Comparison of ENCODE assay signal across 12 cellular contexts in the genomic region with DNA sequence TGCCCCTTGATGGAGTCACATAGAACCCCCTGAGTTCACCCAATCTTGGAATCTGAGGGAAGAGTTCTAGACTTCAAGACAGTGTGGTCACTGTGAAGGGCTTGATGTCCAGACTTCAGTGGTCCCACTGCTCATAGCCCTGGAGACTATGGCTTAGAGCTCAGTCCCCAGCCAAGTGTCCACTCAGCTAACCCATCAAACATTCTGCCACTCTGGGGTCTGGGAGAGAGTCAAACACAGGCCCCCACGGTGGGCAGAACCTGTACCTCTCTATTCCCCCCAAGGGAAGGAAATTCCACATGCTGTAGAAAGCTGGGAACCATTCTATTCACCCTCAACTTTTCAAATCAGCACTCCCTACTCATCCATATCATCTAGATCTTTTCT. TPM values are rescaled to one million over a fixed set of nuclear protein-coding genes. Genes with fewer than 3 reads are reported as not detected.
DNase-seq lines count a peak whose midpoint lies in the region; ATAC-seq and TF ChIP-seq lines count a peak whose summit lies in the region.
"Had no signal": no experiment of that assay in that cellular context is flagged by ENCODE, and none has a peak within 500 bp of the region (broad histone marks: within the 10 kb centered on the region; RNA-seq: fewer than 3 reads in every experiment).

No MANE protein-coding gene starts in this region.

- intact Hi-C loops in left ventricle myocardium superior (cut with micrococcal nuclease) (no loop called here), ovary (cut with DNase I) (no loop called here), vagina (cut with DNase I) (no loop called here)

- H3K27me3 ChIP-seq in right atrium auricular region = no peaks in the 10 kb centered on the region
- H3K27me3 ChIP-seq in ovary = no peaks in the 10 kb centered on the region
- no peaks in the 10 kb centered on the region for H3K27me3 ChIP-seq in vagina

- DNase-seq in right atrium auricular region (ENCODE audit: low spot score) (no peak), left ventricle myocardium superior (no peak), coronary artery (ENCODE audit: low spot score) (no peak), ovary (peak in 1 of 5 donors; percentile 34), vagina (ENCODE audit: extremely low spot score in 2 of 2) (no peak), DMS153 treated with DMSO at 0.1 percent for 48 hours (lab: John Stamatoyannopoulos, UW; ENCODE audit: unreplicated experiment) (no peak), SW480 (ENCODE audit: low spot score) (no peak)
- no peak for DNase-seq in effector CD8-positive, alpha-beta T cell (lab: John Stamatoyannopoulos, UW)
- DNase-seq: central memory CD4-positive, alpha-beta T cell; left colon; NCI-H2081 treated with DMSO at 0.1 percent for 48 hours had no signal

- H3K4me1 ChIP-seq in right atrium auricular region (peaks cover 0 to 59% of the 10 kb centered on the region in 2 donors), ovary (ENCODE audit: insufficient read depth) (peaks cover 19% of the 10 kb centered on the region), vagina (peaks cover 48% of the 10 kb centered on the region)

- TF ChIP-seq EP300 in ovary (IDR thresholded peaks at IDR 0.05) = no peak

- no peak overlapping the region for H3K4me3 ChIP-seq in right atrium auricular region
- no peak overlapping the region for H3K4me3 ChIP-seq in coronary artery
- H3K4me3 ChIP-seq in ovary = no peak overlapping the region
- no peak overlapping the region for H3K4me3 ChIP-seq in vagina

- no peak for ATAC-seq in left ventricle myocardium superior
- ATAC-seq: sciatic nerve had no signal

- TF ChIP-seq POLR2A in ovary (IDR thresholded peaks at IDR 0.05) = no peak
- TF ChIP-seq POLR2A in vagina (IDR thresholded peaks at IDR 0.05) = no peak

- H3K9me3 ChIP-seq in right atrium auricular region = no peaks in the 10 kb centered on the region
- H3K9me3 ChIP-seq in ovary = no peaks in the 10 kb centered on the region
- H3K9me3 ChIP-seq in vagina = no peaks in the 10 kb centered on the region

- 78 to 86% (median 83%) methylated on average over 1 of the region's 1 CpG for WGBS in ovary, 3 donors

- H3K27ac ChIP-seq in right atrium auricular region = peak overlapping the region; percentile 85 to 92
- H3K27ac ChIP-seq in coronary artery = peak overlapping the region; percentile 85 to 95
- peak overlapping the region; percentile 73 to 92 for H3K27ac ChIP-seq in ovary
- peak overlapping the region; percentile 87 for H3K27ac ChIP-seq in vagina

- H3K36me3 ChIP-seq in right atrium auricular region = no peaks in the 10 kb centered on the region
- H3K36me3 ChIP-seq in ovary = no peaks in the 10 kb centered on the region
- H3K36me3 ChIP-seq in vagina = no peaks in the 10 kb centered on the region

- TF ChIP-seq CTCF in right atrium auricular region (IDR thresholded peaks at IDR 0.05) = no peak
- no peak for TF ChIP-seq CTCF in coronary artery (IDR thresholded peaks at IDR 0.05)
- TF ChIP-seq CTCF in ovary (IDR thresholded peaks at IDR 0.05) = no peak
- TF ChIP-seq CTCF in vagina (IDR thresholded peaks at IDR 0.05) = no peak

RNA-seq across cellular contexts. Expression of a gene that starts 15.5 kb away (rescaled TPM):
- 1 to 10 TPM; 7.5 to 9.8 TPM for total RNA-seq in right atrium auricular region
- total RNA-seq in left ventricle myocardium superior = 6.3 TPM
- 10 to 100 TPM in 5 of 7 donors, 1 to 10 TPM in 2; 8.6 to 17.7 (median 12.8) TPM for total RNA-seq in ovary
- polyA plus RNA-seq in ovary = 10 to 100 TPM in 1 of 2 donors, 1 to 10 TPM in 1; 7.4 to 12.8 TPM
- 12.5 TPM for total RNA-seq in vagina

RNA-seq across cellular contexts. Expression of a gene that starts 15.9 kb away (rescaled TPM):
- total RNA-seq in right atrium auricular region = 1 to 10 TPM; 1.3 to 1.4 TPM
- total RNA-seq in left ventricle myocardium superior = not detected
- total RNA-seq in ovary = 1 to 10 TPM in 6 of 7 donors, under 1 TPM in 1; 0.48 to 4.6 (median 1.5) TPM
- 1 to 10 TPM in 1 of 2 donors, under 1 TPM in 1; 0.39 to 3.8 TPM for polyA plus RNA-seq in ovary
- total RNA-seq in vagina = not detected
